17 cellular contexts compared by ENCODE assay signal in the genomic region with DNA sequence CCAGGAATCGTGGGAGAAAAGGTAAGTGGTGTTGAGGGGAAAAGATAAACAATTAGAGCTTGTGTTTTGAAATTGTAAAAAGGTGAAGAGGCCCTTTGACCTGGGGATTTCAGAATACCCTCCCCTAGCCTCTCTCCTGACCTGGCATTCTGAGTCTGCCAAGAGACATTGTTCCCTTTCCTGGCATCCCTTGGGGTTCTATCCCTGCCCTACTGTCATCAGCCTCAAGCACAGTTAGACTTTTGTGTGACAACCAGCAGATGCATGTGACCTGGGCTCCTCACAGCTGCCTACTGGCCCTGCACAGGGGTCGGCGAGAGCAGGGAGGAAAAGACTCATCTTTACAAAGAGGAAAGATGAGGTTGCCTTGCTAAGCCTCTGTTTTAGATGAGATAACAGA.
A peak's percentile ranks its signal among the peaks of the same experiment; 100 is the strongest.
DNase-seq lines count a peak whose midpoint lies in the region; ATAC-seq and TF ChIP-seq lines count a peak whose summit lies in the region.
"Had no signal": no experiment of that assay in that cellular context is flagged by ENCODE, and none has a peak within 500 bp of the region (broad histone marks: within the 10 kb centered on the region; RNA-seq: fewer than 3 reads in every experiment).

No MANE protein-coding gene starts in this region.

- no peaks in the 10 kb centered on the region for H3F3A ChIP-seq in SK-N-SH (replicated peaks; ENCODE audit: insufficient read depth)

- DNase-seq in SK-N-SH (no peak), endodermal cell (no peak), medulla oblongata (ENCODE audit: extremely low spot score) (peak; percentile 26), NCI-H2081 treated with DMSO at 0.1 percent for 48 hours (lab: John Stamatoyannopoulos, UW) (no peak), caudate nucleus (lab: John Stamatoyannopoulos, UW) (no peak), NCI-H1417 treated with DMSO at 0.1 percent for 48 hours (lab: John Stamatoyannopoulos, UW) (no peak)
- no peak for DNase-seq in CD4-positive, alpha-beta T cell
- DNase-seq: activated naive CD4-positive, alpha-beta T cell; KG1; mesendoderm; NCI-H2081; NCI-H510A; SHP77; stimulated activated CD4-positive, alpha-beta T cell treated with anti-CD3 and anti-CD28 coated beads, Interleukin-15, amount 100 ng/mL, for 24 hours had no signal

- no peaks in the 10 kb centered on the region for H4K20me1 ChIP-seq in SK-N-SH (ENCODE audit: insufficient read depth)

- H3K27ac ChIP-seq in SK-N-SH (ENCODE audit: low read depth in 2 of 2, low read length in 1 of 2) (peak overlapping the region; percentile 53 to 72; a peak in 2 of 4 replicates), endodermal cell (ENCODE audit: low read depth, low read length) (no peak overlapping the region), skeletal muscle tissue (ENCODE audit: low read depth, low read length) (peak overlapping the region; percentile 42), caudate nucleus (ENCODE audit: low read depth, low read length) (no peak overlapping the region)
- no peak overlapping the region for H3K27ac ChIP-seq in CD4-positive, alpha-beta T cell (ENCODE audit: low read depth, low read length)

- H3K27me3 Mint-ChIP-seq in endodermal cell (ENCODE audit: insufficient read depth) = no peaks in the 10 kb centered on the region
- no peaks in the 10 kb centered on the region for H3K27me3 Mint-ChIP-seq in CD4-positive, alpha-beta T cell

- peaks cover 10 to 22% of the 10 kb centered on the region in 2 experiments for H3K4me1 ChIP-seq in SK-N-SH (ENCODE audit: control insufficient read depth in 1 of 2, insufficient read depth in 2 of 2, low read depth in 1 of 2, low read length in 1 of 2)
- no peaks in the 10 kb centered on the region for H3K4me1 ChIP-seq in endodermal cell (ENCODE audit: control insufficient read depth, insufficient read depth, low read length)
- H3K4me1 ChIP-seq in skeletal muscle tissue (ENCODE audit: control insufficient read depth in 3 of 3, insufficient read depth in 3 of 3, low read length in 3 of 3) = peaks cover 34 to 39% (median 39%) of the 10 kb centered on the region in 3 donors

- no peaks in the 10 kb centered on the region for H3K4me1 Mint-ChIP-seq in endodermal cell
- no peaks in the 10 kb centered on the region for H3K4me1 Mint-ChIP-seq in CD4-positive, alpha-beta T cell (ENCODE audit: low read depth)

- CTCF ChIA-PET in SK-N-SH (lab: Yijun Ruan, JAX) = interaction anchor here (0.8 to 2.7 kb wide), 10 partner anchors 10 to 569 kb away, joined by 3 to 16 read pairs (median 5); partner anchors contain the start of gene COL27A1
- CTCF ChIA-PET in CD4-positive, alpha-beta T cell (lab: Charles Lee) = no interaction called here

- TF ChIP-seq CTCF in SK-N-SH (IDR thresholded peaks at IDR 0.05) (no peak), endodermal cell (conservative IDR thresholded peaks at IDR 0.05) (no peak)
- no peak for TF ChIP-seq CTCF in CD4-positive, alpha-beta T cell (IDR thresholded peaks at IDR 0.05)

- H2AFZ ChIP-seq in SK-N-SH (ENCODE audit: low read depth) = peak overlapping the region; percentile 78; the same call in 1 of the 2 replicates

- no peak overlapping the region for H3K4me3 Mint-ChIP-seq in endodermal cell
- no peak overlapping the region for H3K4me3 Mint-ChIP-seq in CD4-positive, alpha-beta T cell
- H3K4me3 Mint-ChIP-seq: T-helper 1 cell treated with Interleukin-12 subunit alpha and Interleukin-12 subunit beta and Interleukin-4 antibody, amounts not matched to agents 30 μg/mL and 1 μg/mL, for 36 hours had no signal

- WGBS in SK-N-SH (ENCODE audit: low lambda C conversion rate) = 68% methylated on average over 1 of the region's 3 CpGs
- 90 to 95% methylated on average over 2 to 3 of the region's 3 CpGs for WGBS in endodermal cell (ENCODE audit: insufficient coverage in 1 of 2, insufficient read length in 1 of 2), 2 experiments

- H3K9ac ChIP-seq in SK-N-SH = peak overlapping the region; percentile 56; the same call in 1 of the 2 replicates
- no peak overlapping the region for H3K9ac ChIP-seq in endodermal cell (ENCODE audit: extremely low read depth, low read length, poor library complexity, severe bottlenecking)
- peak overlapping the region in 2 of 3 donors; percentile 57 to 68 for H3K9ac ChIP-seq in skeletal muscle tissue (ENCODE audit: low read depth in 1 of 3, low read length in 3 of 3)

- peak overlapping the region; percentile 64 for H3K4me2 ChIP-seq in SK-N-SH

- no peaks in the 10 kb centered on the region for H3K9me2 ChIP-seq in SK-N-SH

- no peaks in the 10 kb centered on the region for H3K9me3 Mint-ChIP-seq in endodermal cell
- no peaks in the 10 kb centered on the region for H3K9me3 Mint-ChIP-seq in CD4-positive, alpha-beta T cell
- H3K9me3 Mint-ChIP-seq: T-helper 1 cell treated with Interleukin-12 subunit alpha and Interleukin-12 subunit beta and Interleukin-4 antibody, amounts not matched to agents 30 μg/mL and 1 μg/mL, for 36 hours had no signal

- no peak for TF ChIP-seq EP300 in SK-N-SH (IDR thresholded peaks at IDR 0.05; ENCODE audit: borderline replicate concordance in 1 of 2, low read depth in 1 of 2, low read length in 1 of 2)

- H3K9me3 ChIP-seq in SK-N-SH = no peaks in the 10 kb centered on the region
- no peaks in the 10 kb centered on the region for H3K9me3 ChIP-seq in endodermal cell (ENCODE audit: control insufficient read depth, low read length)
- H3K9me3 ChIP-seq in skeletal muscle tissue (ENCODE audit: control insufficient read depth in 3 of 3, low read length in 3 of 3) = no peaks in the 10 kb centered on the region
- H3K9me3 ChIP-seq in CD4-positive, alpha-beta T cell (ENCODE audit: control insufficient read depth, low read length) = no peaks in the 10 kb centered on the region
- H3K9me3 ChIP-seq: tibial nerve had no signal

- no peaks in the 10 kb centered on the region for H3K79me2 ChIP-seq in SK-N-SH (ENCODE audit: insufficient read depth)

- H3K36me3 ChIP-seq in SK-N-SH (replicated peaks in 1 of 2; ENCODE audit: control insufficient read depth in 1 of 2, insufficient read depth in 2 of 2, low read length in 1 of 2) (no peaks in the 10 kb centered on the region), endodermal cell (ENCODE audit: control insufficient read depth, insufficient read depth, low read length) (peaks cover 43% of the 10 kb centered on the region), skeletal muscle tissue (ENCODE audit: control insufficient read depth in 3 of 3, insufficient read depth in 3 of 3, low read length in 3 of 3) (no peaks in the 10 kb centered on the region)

- ATAC-seq in CD4-positive, alpha-beta T cell (ENCODE audit: poor library complexity) = no peak

- no peak for TF ChIP-seq RAD21 in SK-N-SH (IDR thresholded peaks at IDR 0.05; ENCODE audit: low read length)

- POLR2A ChIA-PET in SK-N-SH (lab: Yijun Ruan, JAX) = interaction anchor here (1.4 kb wide), 1 partner anchor 9 kb away, joined by 7 read pairs; no protein-coding TSS in a partner anchor
- POLR2A ChIA-PET in CD4-positive, alpha-beta T cell (lab: Charles Lee) = no interaction called here

- no peak overlapping the region for H3K4me3 ChIP-seq in SK-N-SH (ENCODE audit: low read depth in 2 of 2, low read length in 1 of 2)
- H3K4me3 ChIP-seq in endodermal cell (ENCODE audit: low read length) = no peak overlapping the region
- H3K4me3 ChIP-seq in skeletal muscle tissue (ENCODE audit: low read length in 3 of 3) = peak overlapping the region in 2 of 3 donors; percentile 27 to 52

- H3K27ac Mint-ChIP-seq in endodermal cell = peak overlapping the region; percentile 58
- H3K27ac Mint-ChIP-seq in CD4-positive, alpha-beta T cell = no peak overlapping the region
- H3K27ac Mint-ChIP-seq: T-helper 1 cell treated with Interleukin-12 subunit alpha and Interleukin-12 subunit beta and Interleukin-4 antibody, amounts not matched to agents 30 μg/mL and 1 μg/mL, for 36 hours had no signal

- H3K27me3 ChIP-seq in SK-N-SH (ENCODE audit: insufficient read depth) (no peaks in the 10 kb centered on the region), endodermal cell (ENCODE audit: control insufficient read depth, insufficient read depth, low read length, poor library complexity, severe bottlenecking) (no peaks in the 10 kb centered on the region), skeletal muscle tissue (ENCODE audit: control insufficient read depth in 3 of 3, insufficient read depth in 3 of 3, low read length in 3 of 3) (peaks cover 0 to 4% (median 0%) of the 10 kb centered on the region in 3 donors)
- no peaks in the 10 kb centered on the region for H3K27me3 ChIP-seq in CD4-positive, alpha-beta T cell (ENCODE audit: control insufficient read depth, insufficient read depth, low read length)
- H3K27me3 ChIP-seq: tibial nerve had no signal

- H3K36me3 Mint-ChIP-seq in endodermal cell (ENCODE audit: low read depth) = peaks cover 11% of the 10 kb centered on the region
- H3K36me3 Mint-ChIP-seq in CD4-positive, alpha-beta T cell (ENCODE audit: low read depth) = no peaks in the 10 kb centered on the region

- intact Hi-C loops in CD4-positive, alpha-beta T cell (cut with DNase I, micrococcal nuclease) = no loop called here

TF ChIP-seq in SK-N-SH, 30 proteins besides CTCF, POLR2A, EP300 and RAD21 (continues in another document):
- no peak for TF ChIP-seq MXI1 (IDR thresholded peaks at IDR 0.05; ENCODE audit: low read depth, low read length)
- TF ChIP-seq FOXJ3 (CRISPR knock-in tag; IDR thresholded peaks at IDR 0.05) = no peak
- TF ChIP-seq EZH2phosphoT487 (IDR thresholded peaks at IDR 0.05; ENCODE audit: borderline replicate concordance, low read depth) = no peak
- TF ChIP-seq, protein P1, sequence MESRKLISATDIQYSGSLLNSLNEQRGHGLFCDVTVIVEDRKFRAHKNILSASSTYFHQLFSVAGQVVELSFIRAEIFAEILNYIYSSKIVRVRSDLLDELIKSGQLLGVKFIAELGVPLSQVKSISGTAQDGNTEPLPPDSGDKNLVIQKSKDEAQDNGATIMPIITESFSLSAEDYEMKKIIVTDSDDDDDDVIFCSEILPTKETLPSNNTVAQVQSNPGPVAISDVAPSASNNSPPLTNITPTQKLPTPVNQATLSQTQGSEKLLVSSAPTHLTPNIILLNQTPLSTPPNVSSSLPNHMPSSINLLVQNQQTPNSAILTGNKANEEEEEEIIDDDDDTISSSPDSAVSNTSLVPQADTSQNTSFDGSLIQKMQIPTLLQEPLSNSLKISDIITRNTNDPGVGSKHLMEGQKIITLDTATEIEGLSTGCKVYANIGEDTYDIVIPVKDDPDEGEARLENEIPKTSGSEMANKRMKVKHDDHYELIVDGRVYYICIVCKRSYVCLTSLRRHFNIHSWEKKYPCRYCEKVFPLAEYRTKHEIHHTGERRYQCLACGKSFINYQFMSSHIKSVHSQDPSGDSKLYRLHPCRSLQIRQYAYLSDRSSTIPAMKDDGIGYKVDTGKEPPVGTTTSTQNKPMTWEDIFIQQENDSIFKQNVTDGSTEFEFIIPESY (IDR thresholded peaks at IDR 0.05; ENCODE audit: borderline replicate concordance, low read depth) = no peak
- TF ChIP-seq, protein P2, sequence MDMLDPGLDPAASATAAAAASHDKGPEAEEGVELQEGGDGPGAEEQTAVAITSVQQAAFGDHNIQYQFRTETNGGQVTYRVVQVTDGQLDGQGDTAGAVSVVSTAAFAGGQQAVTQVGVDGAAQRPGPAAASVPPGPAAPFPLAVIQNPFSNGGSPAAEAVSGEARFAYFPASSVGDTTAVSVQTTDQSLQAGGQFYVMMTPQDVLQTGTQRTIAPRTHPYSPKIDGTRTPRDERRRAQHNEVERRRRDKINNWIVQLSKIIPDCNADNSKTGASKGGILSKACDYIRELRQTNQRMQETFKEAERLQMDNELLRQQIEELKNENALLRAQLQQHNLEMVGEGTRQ (IDR thresholded peaks at IDR 0.05; ENCODE audit: borderline replicate concordance, low read depth, low read length) = no peak

Comparison
In these comparisons a context has a peak if more than half of its experiments do, and no peak if none do; other contexts are left out.
1. H3K27ac ChIP-seq: peak in SK-N-SH (2 of 2) and skeletal muscle tissue (single experiment); none in endodermal cell (single experiment), CD4-positive, alpha-beta T cell (single experiment) and caudate nucleus (single experiment).
2. H3K4me3 ChIP-seq: peak in skeletal muscle tissue (2 of 3); none in SK-N-SH (0 of 2) and endodermal cell (single experiment).